9 cellular contexts compared by ENCODE assay signal in the genomic region with DNA sequence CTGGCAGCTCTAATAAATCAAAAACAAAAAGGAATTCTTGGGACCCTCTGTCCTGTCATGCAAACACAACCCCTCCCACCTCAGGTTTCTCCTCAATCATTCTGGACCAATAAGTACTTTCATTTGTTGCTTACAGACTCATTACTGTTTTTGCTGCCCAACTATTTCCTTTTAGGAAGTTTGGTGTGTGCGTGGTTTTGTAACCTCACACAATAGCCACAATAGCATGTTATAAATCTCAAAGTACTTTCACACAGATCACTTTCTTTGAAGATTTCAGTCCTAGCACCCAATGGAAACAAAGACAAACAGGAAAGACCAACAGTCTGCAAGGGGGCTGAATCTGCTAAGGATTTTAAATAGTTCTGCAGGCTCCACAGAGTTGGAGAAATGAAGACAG. TPM values are rescaled to one million over a fixed set of nuclear protein-coding genes. Genes with fewer than 3 reads are reported as not detected.
DNase-seq lines count a peak whose midpoint lies in the region; ATAC-seq and TF ChIP-seq lines count a peak whose summit lies in the region.
"Had no signal": no experiment of that assay in that cellular context is flagged by ENCODE, and none has a peak within 500 bp of the region (broad histone marks: within the 10 kb centered on the region; RNA-seq: fewer than 3 reads in every experiment).

No MANE protein-coding gene starts in this region.

- peaks cover 17% of the 10 kb centered on the region; the same call in 1 of the 2 replicates for H4K20me1 ChIP-seq in GM23248 (ENCODE audit: insufficient read depth)
- peaks cover 47% of the 10 kb centered on the region for H4K20me1 ChIP-seq in PC-3 (ENCODE audit: low read length)

- peaks cover 95% of the 10 kb centered on the region for H3K79me2 ChIP-seq in GM23248 (ENCODE audit: insufficient read depth)
- H3K79me2 ChIP-seq in PC-3 (ENCODE audit: low read length) = peaks cover 97% of the 10 kb centered on the region

- DNase-seq in GM23248 = peak; percentile 28
- no peak for DNase-seq in PC-3
- DNase-seq in endodermal cell = no peak
- DNase-seq in pulmonary artery endothelial cell (ENCODE audit: low read depth, low spot score) = peak; percentile 69
- no peak for DNase-seq in OCI-M2 (lab: John Stamatoyannopoulos, UW; ENCODE audit: unreplicated experiment)
- no peak for DNase-seq in retina
- no peak for DNase-seq in NCI-H2196 (lab: John Stamatoyannopoulos, UW; ENCODE audit: unreplicated experiment)
- DNase-seq in NCI-H2081 treated with DMSO at 0.1 percent for 48 hours (lab: John Stamatoyannopoulos, UW) = no peak
- DNase-seq: WERI-Rb-1 had no signal

- H3F3A ChIP-seq in GM23248 (ENCODE audit: insufficient read depth) (peaks cover 32% of the 10 kb centered on the region), PC-3 (ENCODE audit: low read length, unreplicated experiment) (no peaks in the 10 kb centered on the region)

- POLR2A ChIA-PET in PC-3 (lab: Charles Lee; ENCODE audit: unreplicated experiment) = no interaction called here

- no peaks in the 10 kb centered on the region for H3K9me2 ChIP-seq in GM23248 (ENCODE audit: insufficient read depth)
- no peaks in the 10 kb centered on the region for H3K9me2 ChIP-seq in PC-3 (replicated peaks; ENCODE audit: low read length)

- no peaks in the 10 kb centered on the region for H3K27me3 ChIP-seq in GM23248 (replicated peaks; ENCODE audit: insufficient read depth)
- no peaks in the 10 kb centered on the region for H3K27me3 ChIP-seq in PC-3 (ENCODE audit: low read length)
- H3K27me3 ChIP-seq in endodermal cell (ENCODE audit: control insufficient read depth, insufficient read depth, low read length, poor library complexity, severe bottlenecking) = no peaks in the 10 kb centered on the region

- in situ Hi-C loops in GM23248 (cut with MboI) = no loop called here

- no peaks in the 10 kb centered on the region for H3K27me3 Mint-ChIP-seq in endodermal cell (ENCODE audit: insufficient read depth)

- BruUV-seq in PC-3 (replicated peaks; lab: Mats Ljungman, UMichigan) = no TSS peak

- H3K4me1 ChIP-seq in GM23248 (ENCODE audit: insufficient read depth) (peaks cover 71% of the 10 kb centered on the region), PC-3 (ENCODE audit: insufficient read depth, low read length) (peaks cover 70% of the 10 kb centered on the region), endodermal cell (ENCODE audit: control insufficient read depth, insufficient read depth, low read length) (no peaks in the 10 kb centered on the region)

- H3K4me3 ChIP-seq in GM23248 (no peak overlapping the region), PC-3 (ENCODE audit: low read length) (peak overlapping the region; percentile 82; the same call in 1 of the 2 replicates), endodermal cell (ENCODE audit: low read length) (peak overlapping the region; percentile 21)

- no peak overlapping the region for H3K9ac ChIP-seq in GM23248
- no peak overlapping the region for H3K9ac ChIP-seq in PC-3 (ENCODE audit: low read length)
- H3K9ac ChIP-seq in endodermal cell (ENCODE audit: extremely low read depth, low read length, poor library complexity, severe bottlenecking) = no peak overlapping the region

- H3K4me2 ChIP-seq in GM23248 (ENCODE audit: unreplicated experiment) = peak overlapping the region; percentile 15
- peak overlapping the region; percentile 97 for H3K4me2 ChIP-seq in PC-3 (ENCODE audit: low read length)

- H3K36me3 ChIP-seq in GM23248 (ENCODE audit: low read depth) (no peaks in the 10 kb centered on the region), PC-3 (ENCODE audit: low read depth, low read length) (no peaks in the 10 kb centered on the region; the same call in 1 of the 2 replicates), endodermal cell (ENCODE audit: control insufficient read depth, insufficient read depth, low read length) (no peaks in the 10 kb centered on the region)

- peaks cover 66% of the 10 kb centered on the region for H3K4me1 Mint-ChIP-seq in endodermal cell

- H3K9me3 Mint-ChIP-seq in endodermal cell = no peaks in the 10 kb centered on the region

- 48 to 65% methylated on average over 1 of the region's 1 CpG for WGBS in GM23248 (ENCODE audit: low coverage in 1 of 2, low lambda C conversion rate in 2 of 2, missing lambda C conversion rate in 2 of 2), 2 experiments
- 100% methylated on average over 1 of the region's 1 CpG; no CpG with 5 or more reads in 1 of the 2 experiments for WGBS in endodermal cell (ENCODE audit: insufficient coverage in 1 of 2, insufficient read length in 1 of 2), 2 experiments

- ATAC-seq in PC-3 = no peak

- H3K36me3 Mint-ChIP-seq in endodermal cell (ENCODE audit: low read depth) = peaks cover 15% of the 10 kb centered on the region

- CTCF ChIA-PET in PC-3 (lab: Charles Lee) = interaction anchor here (0.6 kb wide), 1 partner anchor 20 kb away, joined by 5 read pairs; no protein-coding TSS in a partner anchor

- H3K9me3 ChIP-seq in GM23248 (ENCODE audit: low read depth) (no peaks in the 10 kb centered on the region), PC-3 (ENCODE audit: low read length) (no peaks in the 10 kb centered on the region), endodermal cell (ENCODE audit: control insufficient read depth, low read length) (no peaks in the 10 kb centered on the region)

- H3K4me3 Mint-ChIP-seq in endodermal cell = no peak overlapping the region

- TF ChIP-seq CTCF in PC-3 (conservative IDR thresholded peaks at IDR 0.05; ENCODE audit: low read depth, low read length) = no peak
- TF ChIP-seq CTCF in endodermal cell (conservative IDR thresholded peaks at IDR 0.05) = no peak

- H2AFZ ChIP-seq in GM23248 (no peak overlapping the region), PC-3 (ENCODE audit: low read length) (no peak overlapping the region)

- intact Hi-C loops in PC-3 (cut with micrococcal nuclease) = no loop called here

- H3K27ac ChIP-seq in GM23248 (peak overlapping the region; percentile 18), PC-3 (ENCODE audit: low read length) (no peak overlapping the region), endodermal cell (ENCODE audit: low read depth, low read length) (no peak overlapping the region)
- H3K27ac ChIP-seq: WERI-Rb-1 had no signal

- H3K27ac Mint-ChIP-seq in endodermal cell = peak overlapping the region; percentile 30

RNA-seq across cellular contexts. Expression of a gene that starts 4.4 kb away (rescaled TPM):
- total RNA-seq in GM23248 (2014; rRNA removed; shearing (Covaris generic)) = 47.6 and 64.7 TPM in 2 replicates
- 91.2 and 98.0 TPM in 2 replicates for polyA plus RNA-seq in GM23248 (2016; fragmentation: Nextera tagmentation; extraction: Ambion mirVana)
- total RNA-seq in PC-3 (2014; rRNA removed) (164 and 192 TPM in 2 replicates), endodermal cell (10 to 100 TPM; 66.5 to 69.6 TPM), pulmonary artery endothelial cell (60.5 and 70.8 TPM in 2 replicates)
- polyA plus RNA-seq in endodermal cell (2013, experiment 1 of 2) = 63.6 TPM
- polyA plus RNA-seq in endodermal cell (2013, experiment 2 of 2) = 56.9 TPM

RNA-seq across cellular contexts. Expression of a gene that starts 4.5 kb away (rescaled TPM):
- total RNA-seq in GM23248 (2014; rRNA removed; shearing (Covaris generic)) = 29.0 and 43.2 TPM in 2 replicates
- 14.1 and 14.3 TPM in 2 replicates for polyA plus RNA-seq in GM23248 (2016; fragmentation: Nextera tagmentation; extraction: Ambion mirVana)
- 23.6 and 26.9 TPM in 2 replicates for total RNA-seq in PC-3 (2014; rRNA removed)
- total RNA-seq in endodermal cell = 10 to 100 TPM; 64.6 to 65.2 TPM
- 46.5 TPM for polyA plus RNA-seq in endodermal cell (2013, experiment 1 of 2)
- polyA plus RNA-seq in endodermal cell (2013, experiment 2 of 2) = 41.4 TPM
- 14.0 and 21.8 TPM in 2 replicates for total RNA-seq in pulmonary artery endothelial cell

RNA-seq across cellular contexts. Expression of a gene that starts 35.8 kb away (rescaled TPM):
- total RNA-seq in GM23248 (2014; rRNA removed; shearing (Covaris generic)) = under 0.01 TPM in 1 of 2 replicates, not detected in the other
- not detected in 2 replicates for polyA plus RNA-seq in GM23248 (2016; fragmentation: Nextera tagmentation; extraction: Ambion mirVana)
- total RNA-seq in PC-3 (2014; rRNA removed) (not detected in 2 replicates), endodermal cell (1 to 10 TPM in 1 of 2 donors, under 1 TPM in 1; 0.53 to 1.2 TPM), pulmonary artery endothelial cell (0.67 and 2.7 TPM in 2 replicates)
- 0.18 TPM for polyA plus RNA-seq in endodermal cell (2013, experiment 1 of 2)
- polyA plus RNA-seq in endodermal cell (2013, experiment 2 of 2) = 0.17 TPM

Comparison
In these comparisons a context has a peak if more than half of its experiments do, and no peak if none do; other contexts are left out.
1. DNase-seq: peak in GM23248 (single experiment) and pulmonary artery endothelial cell (single experiment); none in PC-3 (single experiment), endodermal cell (single experiment), OCI-M2 (single experiment), retina (single experiment), NCI-H2196 (single experiment) and NCI-H2081 treated with DMSO at 0.1 percent for 48 hours (single experiment).